Comparison of ENCODE assay signal across 1 cellular context in the genomic region with DNA sequence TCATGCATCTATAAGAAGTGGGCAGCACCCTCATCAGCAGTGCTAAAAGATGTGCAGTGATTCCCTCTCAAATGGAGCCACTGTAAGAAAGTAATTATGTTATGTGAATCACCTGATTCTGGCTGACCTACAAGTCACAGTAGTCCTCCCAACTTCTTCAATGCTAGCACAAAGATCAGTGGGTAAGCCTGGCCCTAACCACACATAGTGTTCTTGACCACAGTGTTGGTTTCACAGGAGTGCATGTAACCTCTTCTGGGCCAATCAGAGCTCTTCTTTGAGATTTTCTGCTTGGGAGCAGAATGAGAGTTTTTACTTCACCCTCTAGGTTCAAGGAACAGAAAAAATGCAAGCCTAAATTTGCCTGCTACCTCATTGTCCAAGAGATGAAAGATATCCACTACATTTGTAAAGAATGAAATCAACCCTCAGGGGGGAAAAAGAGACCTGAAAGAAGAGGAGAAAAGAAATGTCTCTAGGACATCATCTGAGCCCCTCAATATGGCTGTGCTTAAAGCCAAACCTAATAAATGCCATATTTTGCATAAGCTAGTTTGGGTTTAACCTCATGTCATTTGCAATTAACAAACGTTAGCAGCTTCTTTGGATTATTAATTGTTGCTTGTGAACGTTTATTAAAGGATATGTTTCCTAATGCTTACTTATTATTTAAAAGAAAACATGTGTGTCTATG.
TF ChIP-seq lines count a peak whose summit lies in the region.

No MANE protein-coding gene starts in this region.

TF ChIP-seq in H1, 55 proteins besides CTCF, POLR2A, EP300 and RAD21 (continued from another document):
- TF ChIP-seq SP2 (IDR thresholded peaks at IDR 0.05; ENCODE audit: low read length) (no peak), TEAD4 (IDR thresholded peaks at IDR 0.05; ENCODE audit: low read depth, low read length) (no peak), TBP (IDR thresholded peaks at IDR 0.05; ENCODE audit: low read depth, low read length) (no peak), EZH2 (IDR thresholded peaks at IDR 0.05; ENCODE audit: low read depth, low read length, severe bottlenecking) (no peak)
